In genomic region chr14:57400556-57401494, GRCh38 we compare ENCODE assay signal across 30 cellular contexts.
"Had no signal": no experiment of that assay in that cellular context is flagged by ENCODE, and none has a peak within 500 bp of the region (broad histone marks: within the 10 kb centered on the region; RNA-seq: fewer than 3 reads in every experiment).

No MANE protein-coding gene starts in this region.

- H3K4me3 ChIP-seq: adrenal gland, ascending aorta, coronary artery, heart right ventricle, lower lobe of right lung, neural progenitor cell, skin epidermis, thoracic aorta, vagina had no signal

- H3K4me3 Mint-ChIP-seq: activated CD4-positive, alpha-beta T cell treated with anti-CD3 and anti-CD28 coated beads for 36 hours; activated CD8-positive, alpha-beta memory T cell treated with anti-CD3 and anti-CD28 coated beads, Interleukin-2, amount 10 ng/mL, durations not matched to agents 7 days and 5 days; activated CD8-positive, alpha-beta T cell treated with anti-CD3 and anti-CD28 coated beads, Interleukin-2, amount 10 ng/mL, durations not matched to agents 7 days and 5 days; activated naive CD8-positive, alpha-beta T cell; activated T-cell treated with anti-CD3 and anti-CD28 coated beads, Interleukin-2, amount 50 U/mL, for 72 hours; brain; natural killer cell; neural progenitor cell had no signal

- H3K9me3 Mint-ChIP-seq: activated T-cell treated with anti-CD3 and anti-CD28 coated beads, Interleukin-2, amount 50 U/mL, for 72 hours; brain; natural killer cell; neural progenitor cell had no signal

- H3K4me2 ChIP-seq: neural progenitor cell had no signal

- H3K4me1 ChIP-seq: ascending aorta, neural progenitor cell had no signal

- H3K9ac ChIP-seq: neural progenitor cell had no signal

- H3K27me3 Mint-ChIP-seq: activated CD4-positive, alpha-beta T cell treated with anti-CD3 and anti-CD28 coated beads for 36 hours; activated CD8-positive, alpha-beta memory T cell treated with anti-CD3 and anti-CD28 coated beads, Interleukin-2, amount 10 ng/mL, durations not matched to agents 7 days and 5 days; activated naive CD8-positive, alpha-beta T cell had no signal

- H2AFZ ChIP-seq: neural progenitor cell had no signal

- H3K27me3 ChIP-seq: adrenal gland, ascending aorta, heart right ventricle, neural progenitor cell, vagina had no signal

- ATAC-seq: activated CD4-positive, alpha-beta T cell treated with anti-CD3 and anti-CD28 coated beads for 36 hours; activated CD8-positive, alpha-beta memory T cell treated with anti-CD3 and anti-CD28 coated beads, Interleukin-2, amount 10 ng/mL, durations not matched to agents 7 days and 5 days; activated CD8-positive, alpha-beta T cell treated with anti-CD3 and anti-CD28 coated beads, Interleukin-2, amount 10 ng/mL, durations not matched to agents 7 days and 5 days; activated T-cell treated with anti-CD3 and anti-CD28 coated beads, Interleukin-2, amount 50 U/mL, for 72 hours; esophagus mucosa; heart right ventricle; lower lobe of right lung; natural killer cell; sciatic nerve; stimulated activated naive CD8-positive, alpha-beta T cell treated with anti-CD3 and anti-CD28 coated beads, Interleukin-15, Interleukin-2, amounts not matched to agents 100 U/mL and 50 U/mL, for 24 hours had no signal

- H3K27ac ChIP-seq: adrenal gland, ascending aorta, coronary artery, heart right ventricle, lower lobe of right lung, neural progenitor cell, skin epidermis, thoracic aorta, vagina had no signal

- H3K9me3 ChIP-seq: adrenal gland, ascending aorta, heart right ventricle, lower lobe of right lung, thoracic aorta, vagina had no signal

- H3K36me3 Mint-ChIP-seq: natural killer cell had no signal

- DNase-seq: activated CD4-positive, alpha-beta T cell treated with anti-CD3 and anti-CD28 coated beads for 36 hours; activated CD4-positive, CD25-positive, alpha-beta regulatory T cell; activated CD8-positive, alpha-beta memory T cell treated with anti-CD3 and anti-CD28 coated beads, Interleukin-2, amount 10 ng/mL, durations not matched to agents 7 days and 5 days; activated CD8-positive, alpha-beta T cell treated with anti-CD3 and anti-CD28 coated beads, Interleukin-2, amount 10 ng/mL, durations not matched to agents 7 days and 5 days; activated effector memory CD4-positive, alpha-beta T cell treated with Interleukin-2 at 50 U/mL for 16 hours; activated naive CD4-positive, alpha-beta T cell treated with Interleukin-2 at 50 U/mL for 16 hours; activated T-cell treated with anti-CD3 and anti-CD28 coated beads, Interleukin-2, amount 50 U/mL, for 72 hours; adrenal gland; foreskin fibroblast; heart right ventricle; kidney glomerular epithelial cell; lower lobe of right lung; mesendoderm; natural killer cell; occipital lobe; stimulated activated CD4-positive, alpha-beta T cell treated with anti-CD3 and anti-CD28 coated beads, Interleukin-12 subunit alpha, Interleukin-12 subunit beta, amount 100 ng/mL, for 4 hours; stimulated activated CD4-positive, alpha-beta T cell treated with anti-CD3 and anti-CD28 coated beads, Interleukin-4, amount 100 ng/mL, for 1 hour; stimulated activated naive CD8-positive, alpha-beta T cell treated with anti-CD3 and anti-CD28 coated beads, Interleukin-15, Interleukin-2, amounts not matched to agents 100 U/mL and 50 U/mL, for 24 hours; T-helper 1 cell; trophoblast cell had no signal

- H3K27ac Mint-ChIP-seq: activated CD4-positive, alpha-beta T cell treated with anti-CD3 and anti-CD28 coated beads for 36 hours; activated CD8-positive, alpha-beta memory T cell treated with anti-CD3 and anti-CD28 coated beads, Interleukin-2, amount 10 ng/mL, durations not matched to agents 7 days and 5 days; activated CD8-positive, alpha-beta T cell treated with anti-CD3 and anti-CD28 coated beads, Interleukin-2, amount 10 ng/mL, durations not matched to agents 7 days and 5 days; activated naive CD8-positive, alpha-beta T cell; activated T-cell treated with anti-CD3 and anti-CD28 coated beads, Interleukin-2, amount 50 U/mL, for 72 hours; brain; neural progenitor cell had no signal
